In the genomic region with DNA sequence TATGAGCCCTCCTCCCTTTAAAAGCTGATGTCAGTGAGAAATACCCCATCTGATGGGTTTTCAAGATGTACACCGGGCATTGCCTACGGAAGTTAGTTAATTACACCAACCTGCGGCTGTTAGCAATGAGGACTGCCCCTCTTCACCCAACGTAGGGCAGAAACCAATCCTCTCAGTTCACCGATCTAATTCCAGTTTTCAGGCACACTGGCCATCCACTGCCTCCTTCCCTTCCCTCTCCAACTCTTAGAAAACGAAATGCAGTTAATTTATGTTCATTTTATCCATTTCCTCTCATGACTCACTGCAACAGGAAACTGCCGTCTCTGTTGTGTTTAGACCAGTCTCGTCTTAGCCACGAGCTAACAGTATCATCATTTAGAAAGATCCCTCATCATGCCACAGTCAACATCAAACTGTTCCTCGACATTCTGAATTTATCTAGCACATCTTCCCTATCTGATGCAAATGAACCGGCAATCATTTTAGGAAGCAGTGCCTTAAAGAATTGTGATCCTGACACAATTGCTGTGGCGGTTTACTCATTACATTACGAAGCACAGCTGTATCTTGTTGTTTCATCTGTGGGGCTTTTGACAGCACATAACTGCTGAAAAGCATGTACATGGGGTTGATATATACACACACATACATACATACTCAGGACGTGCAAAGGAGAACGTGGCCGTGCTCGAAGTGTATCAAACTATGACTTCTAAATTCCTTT, we compare ENCODE assay signal across 13 cellular contexts.
DNase-seq lines count a peak whose midpoint lies in the region; ATAC-seq, FAIRE-seq and TF ChIP-seq lines count a peak whose summit lies in the region.
"Had no signal": no experiment of that assay in that cellular context is flagged by ENCODE, and none has a peak within 500 bp of the region (broad histone marks: within the 10 kb centered on the region; RNA-seq: fewer than 3 reads in every experiment).

No MANE protein-coding gene starts in this region.

- TF ChIP-seq EP300 in esophagus muscularis mucosa (IDR thresholded peaks at IDR 0.05): no peak

- H3K4me3 ChIP-seq in esophagus muscularis mucosa (peak overlapping the region in 3 of 4 donors; percentile 4 to 13 (median 6)), foreskin fibroblast (ENCODE audit: low read depth in 1 of 2, low read length in 2 of 2) (no peak overlapping the region)
- H3K4me3 ChIP-seq: breast epithelium, SJSA1, suprapubic skin had no signal

- peak; percentile 74 for FAIRE-seq in urothelium cell line (lab: Jason Lieb, UNC)

- WGBS in esophagus muscularis mucosa: 65% methylated on average over 17 of the region's 17 CpGs

- peak; percentile 58 for ATAC-seq in activated naive CD8-positive, alpha-beta T cell treated with anti-CD3 and anti-CD28 coated beads, Interleukin-2, amount 10 ng/mL, durations not matched to agents 7 days and 5 days (ENCODE audit: low read depth)

- no peaks in the 10 kb centered on the region for H3K9me3 Mint-ChIP-seq in activated naive CD8-positive, alpha-beta T cell treated with anti-CD3 and anti-CD28 coated beads, Interleukin-2, amount 10 ng/mL, durations not matched to agents 7 days and 5 days
- H3K9me3 Mint-ChIP-seq in activated naive CD8-positive, alpha-beta T cell treated with anti-CD3 and anti-CD28 coated beads for 36 hours: no peaks in the 10 kb centered on the region
- H3K9me3 Mint-ChIP-seq: neural crest cell had no signal

- H3K36me3 ChIP-seq in esophagus muscularis mucosa: no peaks in the 10 kb centered on the region
- H3K36me3 ChIP-seq: breast epithelium, SJSA1, suprapubic skin had no signal

- H3K4me3 Mint-ChIP-seq in activated naive CD8-positive, alpha-beta T cell treated with anti-CD3 and anti-CD28 coated beads, Interleukin-2, amount 10 ng/mL, durations not matched to agents 7 days and 5 days: no peak overlapping the region
- no peak overlapping the region for H3K4me3 Mint-ChIP-seq in activated naive CD8-positive, alpha-beta T cell treated with anti-CD3 and anti-CD28 coated beads for 36 hours
- H3K4me3 Mint-ChIP-seq: neural crest cell had no signal

- no peak for TF ChIP-seq CTCF in esophagus muscularis mucosa (IDR thresholded peaks at IDR 0.05)
- no peak for TF ChIP-seq CTCF in foreskin fibroblast (IDR thresholded peaks at IDR 0.05; ENCODE audit: low read depth, low read length)

- POLR2A ChIA-PET in activated naive CD8-positive, alpha-beta T cell treated with anti-CD3 and anti-CD28 coated beads, Interleukin-2, amount 10 ng/mL, durations not matched to agents 7 days and 5 days (lab: Charles Lee): no interaction called here

- peaks cover 14% of the 10 kb centered on the region for H3K27me3 Mint-ChIP-seq in activated naive CD8-positive, alpha-beta T cell treated with anti-CD3 and anti-CD28 coated beads, Interleukin-2, amount 10 ng/mL, durations not matched to agents 7 days and 5 days
- H3K27me3 Mint-ChIP-seq in activated naive CD8-positive, alpha-beta T cell treated with anti-CD3 and anti-CD28 coated beads for 36 hours: peaks cover 25% of the 10 kb centered on the region

- TF ChIP-seq POLR2A in esophagus muscularis mucosa (IDR thresholded peaks at IDR 0.05; ENCODE audit: low read depth): no peak

- intact Hi-C loops in esophagus muscularis mucosa (cut with DNase I): no loop called here

- no peaks in the 10 kb centered on the region for H3K27me3 ChIP-seq in esophagus muscularis mucosa
- H3K27me3 ChIP-seq: breast epithelium, SJSA1, suprapubic skin had no signal

- H3K27ac ChIP-seq in esophagus muscularis mucosa (replicated peaks in 1 of 4): no peak overlapping the region
- H3K27ac ChIP-seq: breast epithelium, C4-2B, SJSA1, suprapubic skin had no signal

- H3K4me1 Mint-ChIP-seq in activated naive CD8-positive, alpha-beta T cell treated with anti-CD3 and anti-CD28 coated beads, Interleukin-2, amount 10 ng/mL, durations not matched to agents 7 days and 5 days: peaks cover 10% of the 10 kb centered on the region
- H3K4me1 Mint-ChIP-seq in activated naive CD8-positive, alpha-beta T cell treated with anti-CD3 and anti-CD28 coated beads for 36 hours: peaks cover 5% of the 10 kb centered on the region

- H3K36me3 Mint-ChIP-seq in activated naive CD8-positive, alpha-beta T cell treated with anti-CD3 and anti-CD28 coated beads, Interleukin-2, amount 10 ng/mL, durations not matched to agents 7 days and 5 days: peaks cover 1% of the 10 kb centered on the region
- no peaks in the 10 kb centered on the region for H3K36me3 Mint-ChIP-seq in activated naive CD8-positive, alpha-beta T cell treated with anti-CD3 and anti-CD28 coated beads for 36 hours

- H3K4me1 ChIP-seq in esophagus muscularis mucosa: no peaks in the 10 kb centered on the region
- H3K4me1 ChIP-seq: breast epithelium had no signal

- no peak for DNase-seq in activated naive CD8-positive, alpha-beta T cell treated with anti-CD3 and anti-CD28 coated beads, Interleukin-2, amount 10 ng/mL, durations not matched to agents 7 days and 5 days
- DNase-seq in activated naive CD8-positive, alpha-beta T cell treated with anti-CD3 and anti-CD28 coated beads for 36 hours: no peak
- DNase-seq in esophagus muscularis mucosa (ENCODE audit: extremely low spot score) (no peak), urothelium cell line (ENCODE audit: low spot score) (no peak), foreskin fibroblast (no peak), activated gamma-delta T cell treated with Interleukin-2 at 50 U/mL for 16 hours (no peak), cerebellar cortex (ENCODE audit: low spot score) (no peak)

- H3K9me3 ChIP-seq in esophagus muscularis mucosa: no peaks in the 10 kb centered on the region
- H3K9me3 ChIP-seq: breast epithelium, SJSA1, suprapubic skin had no signal

- H3K27ac Mint-ChIP-seq in activated naive CD8-positive, alpha-beta T cell treated with anti-CD3 and anti-CD28 coated beads, Interleukin-2, amount 10 ng/mL, durations not matched to agents 7 days and 5 days: peak overlapping the region; percentile 17
- H3K27ac Mint-ChIP-seq in activated naive CD8-positive, alpha-beta T cell treated with anti-CD3 and anti-CD28 coated beads for 36 hours: no peak overlapping the region

TF ChIP-seq in PFSK-1, 5 proteins besides CTCF, POLR2A, EP300 and RAD21:
- TF ChIP-seq FOXP2 (optimal IDR thresholded peaks at IDR 0.05; ENCODE audit: borderline replicate concordance, extremely low read depth, extremely low read length, insufficient read depth): no peak
- peak; percentile 73; the same call in 1 of the 2 replicates for TF ChIP-seq SIN3A (IDR thresholded peaks at IDR 0.05; ENCODE audit: borderline replicate concordance, insufficient read depth, low read length)
- no peak for TF ChIP-seq POLR2AphosphoS5 (IDR thresholded peaks at IDR 0.05; ENCODE audit: low read depth, low read length)
- TF ChIP-seq, protein P1, sequence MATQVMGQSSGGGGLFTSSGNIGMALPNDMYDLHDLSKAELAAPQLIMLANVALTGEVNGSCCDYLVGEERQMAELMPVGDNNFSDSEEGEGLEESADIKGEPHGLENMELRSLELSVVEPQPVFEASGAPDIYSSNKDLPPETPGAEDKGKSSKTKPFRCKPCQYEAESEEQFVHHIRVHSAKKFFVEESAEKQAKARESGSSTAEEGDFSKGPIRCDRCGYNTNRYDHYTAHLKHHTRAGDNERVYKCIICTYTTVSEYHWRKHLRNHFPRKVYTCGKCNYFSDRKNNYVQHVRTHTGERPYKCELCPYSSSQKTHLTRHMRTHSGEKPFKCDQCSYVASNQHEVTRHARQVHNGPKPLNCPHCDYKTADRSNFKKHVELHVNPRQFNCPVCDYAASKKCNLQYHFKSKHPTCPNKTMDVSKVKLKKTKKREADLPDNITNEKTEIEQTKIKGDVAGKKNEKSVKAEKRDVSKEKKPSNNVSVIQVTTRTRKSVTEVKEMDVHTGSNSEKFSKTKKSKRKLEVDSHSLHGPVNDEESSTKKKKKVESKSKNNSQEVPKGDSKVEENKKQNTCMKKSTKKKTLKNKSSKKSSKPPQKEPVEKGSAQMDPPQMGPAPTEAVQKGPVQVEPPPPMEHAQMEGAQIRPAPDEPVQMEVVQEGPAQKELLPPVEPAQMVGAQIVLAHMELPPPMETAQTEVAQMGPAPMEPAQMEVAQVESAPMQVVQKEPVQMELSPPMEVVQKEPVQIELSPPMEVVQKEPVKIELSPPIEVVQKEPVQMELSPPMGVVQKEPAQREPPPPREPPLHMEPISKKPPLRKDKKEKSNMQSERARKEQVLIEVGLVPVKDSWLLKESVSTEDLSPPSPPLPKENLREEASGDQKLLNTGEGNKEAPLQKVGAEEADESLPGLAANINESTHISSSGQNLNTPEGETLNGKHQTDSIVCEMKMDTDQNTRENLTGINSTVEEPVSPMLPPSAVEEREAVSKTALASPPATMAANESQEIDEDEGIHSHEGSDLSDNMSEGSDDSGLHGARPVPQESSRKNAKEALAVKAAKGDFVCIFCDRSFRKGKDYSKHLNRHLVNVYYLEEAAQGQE (IDR thresholded peaks at IDR 0.05; ENCODE audit: insufficient read depth in 1 of 2, low read depth in 2 of 2, low read length in 2 of 2): 0 out of 4 replicates have a peak, but pooled peaks of 1 of the 2 experiments have one; percentile 20
- no peak for TF ChIP-seq TAF1 (IDR thresholded peaks at IDR 0.05; ENCODE audit: borderline replicate concordance, insufficient read depth, low read length)

Comparison
In these comparisons a context has a peak if more than half of its experiments do, and no peak if none do; other contexts are left out.
1. H3K4me3 ChIP-seq: peak in esophagus muscularis mucosa (3 of 4); none in foreskin fibroblast (0 of 2).